Comparison of ENCODE assay signal across 7 cellular contexts in the genomic region with DNA sequence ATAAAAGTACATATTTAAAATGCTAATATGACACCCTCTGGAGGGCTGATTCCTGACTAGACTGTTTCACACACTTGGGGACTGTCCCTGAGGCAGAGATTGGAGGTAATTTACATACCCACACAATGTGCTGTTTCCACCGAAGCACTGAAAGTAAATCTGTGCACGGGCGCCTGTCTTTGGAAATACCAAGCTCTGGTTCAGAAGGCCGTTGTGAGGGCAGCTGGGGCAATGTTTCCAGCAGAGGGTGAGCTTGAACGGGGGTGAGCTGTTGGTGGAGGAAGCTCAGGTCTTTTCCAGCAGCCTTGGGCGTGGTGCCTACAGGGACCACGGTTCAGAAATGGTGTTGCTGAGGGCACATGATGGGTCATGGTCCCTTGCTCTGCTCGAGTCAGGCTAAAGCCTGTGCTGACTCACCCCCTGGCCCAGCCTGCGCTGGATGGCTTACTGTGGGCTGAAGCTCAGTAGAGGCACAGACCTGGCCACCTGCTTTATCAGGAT. TPM values are rescaled to one million over a fixed set of nuclear protein-coding genes. Genes with fewer than 3 reads are reported as not detected.
DNase-seq lines count a peak whose midpoint lies in the region; ATAC-seq and TF ChIP-seq lines count a peak whose summit lies in the region.

No MANE protein-coding gene starts in this region.

- peak; percentile 72 to 74 for DNase-seq in activated T-cell treated with anti-CD3 and anti-CD28 coated beads, Interleukin-2, amount 50 U/mL, for 48 hours
- peak in 3 of 4 experiments; percentile 24 to 50 (median 37) for DNase-seq in stimulated activated CD4-positive, alpha-beta T cell treated with anti-CD3 and anti-CD28 coated beads, Interleukin-1b, Interleukin-23, amount 100 ng/mL, for 24 hours (ENCODE audit: low read depth in 4 of 4, low spot score in 1 of 4)
- DNase-seq in HPDE6-E6E7 (ENCODE audit: extremely low spot score), result no peak
- DNase-seq in cerebellum (ENCODE audit: low spot score), result no peak
- no peak for DNase-seq in coronary artery (ENCODE audit: low spot score)

- ATAC-seq in GM19351 (IDR thresholded peaks at IDR 0.05; ENCODE audit: unreplicated experiment) (peak; percentile 75), HG03439 (IDR thresholded peaks at IDR 0.05; ENCODE audit: unreplicated experiment) (peak; percentile 51)

- no peak overlapping the region for H3K4me3 ChIP-seq in coronary artery

- no peak overlapping the region for H3K27ac ChIP-seq in coronary artery

- TF ChIP-seq CTCF in coronary artery (IDR thresholded peaks at IDR 0.05), result no peak

RNA-seq across cellular contexts. Expression of gene HMCN2, which starts 25.8 kb away (rescaled TPM):
- 2.3 TPM for total RNA-seq in cerebellum

Comparison
In these comparisons a context has a peak if more than half of its experiments do, and no peak if none do; other contexts are left out.
1. DNase-seq: peak in activated T-cell treated with anti-CD3 and anti-CD28 coated beads, Interleukin-2, amount 50 U/mL, for 48 hours (2 of 2) and stimulated activated CD4-positive, alpha-beta T cell treated with anti-CD3 and anti-CD28 coated beads, Interleukin-1b, Interleukin-23, amount 100 ng/mL, for 24 hours (3 of 4); none in HPDE6-E6E7 (single experiment), cerebellum (single experiment) and coronary artery (single experiment).